In the genomic region with DNA sequence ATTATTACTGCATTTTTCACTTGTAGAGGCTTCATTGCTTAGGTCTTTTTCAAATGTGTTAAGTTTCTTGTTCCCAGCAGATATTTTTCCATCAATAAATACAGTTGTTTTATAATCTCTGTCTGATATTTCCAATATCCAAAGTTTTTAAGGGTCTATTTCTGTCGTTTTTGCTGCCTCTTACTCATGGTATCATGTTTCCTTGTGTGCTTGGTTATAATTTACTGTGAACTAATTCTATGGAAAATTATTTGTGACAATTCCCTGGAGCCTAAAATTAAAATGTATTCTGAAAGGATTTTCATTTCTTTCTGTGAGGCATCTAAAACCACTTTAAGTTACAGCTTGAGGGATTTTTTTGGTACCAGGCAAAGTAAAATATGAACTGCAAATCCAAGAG, we compare ENCODE assay signal across 29 cellular contexts.
"Had no signal": no experiment of that assay in that cellular context is flagged by ENCODE, and none has a peak within 500 bp of the region (broad histone marks: within the 10 kb centered on the region; RNA-seq: fewer than 3 reads in every experiment).

No MANE protein-coding gene starts in this region.

- H3K36me3 ChIP-seq: thoracic aorta, thyroid gland, upper lobe of right lung, uterus had no signal

- FAIRE-seq: urothelium cell line had no signal

- H3K9me3 Mint-ChIP-seq: stimulated activated memory B cell treated with anti-CD40 and anti-IgM and Interleukin-4, amounts not matched to agents 10 μg/mL and 1 μg/mL and 100 μg/mL, for 72 hours; stimulated activated naive CD8-positive, alpha-beta T cell treated with anti-CD3 and anti-CD28 coated beads, Interleukin-15, amount 100 ng/mL, for 72 hours; type B pancreatic cell had no signal

- H3K27ac ChIP-seq: stomach, suprapubic skin, testis, thoracic aorta, thyroid gland, tibial artery, tibial nerve, transverse colon, upper lobe of left lung, upper lobe of right lung, uterus, vagina had no signal

- H3K4me1 ChIP-seq: suprapubic skin, upper lobe of right lung, uterus, vagina had no signal

- H3K9me3 ChIP-seq: stomach, suprapubic skin, testis, thoracic aorta, thyroid gland, tibial artery, tibial nerve, transverse colon, upper lobe of left lung, upper lobe of right lung, vagina had no signal

- H3K4me3 Mint-ChIP-seq: stimulated activated effector memory CD8-positive, alpha-beta T cell treated with anti-CD3 and anti-CD28 coated beads, Interleukin-12 subunit alpha, Interleukin-12 subunit beta, amount 100 ng/mL, for 72 hours; stimulated activated memory B cell treated with anti-CD40 and anti-IgM and Interleukin-4, amounts not matched to agents 10 μg/mL and 1 μg/mL and 100 μg/mL, for 72 hours; stimulated activated naive B cell treated with anti-CD40 and anti-IgM and Interleukin-4, amounts not matched to agents 10 μg/mL and 1 μg/mL and 100 μg/mL, for 72 hours; stimulated activated naive CD8-positive, alpha-beta T cell treated with anti-CD3 and anti-CD28 coated beads, Interleukin-15, amount 100 ng/mL, for 72 hours; stimulated activated naive CD8-positive, alpha-beta T cell treated with anti-CD3 and anti-CD28 coated beads, Interleukin-15, Interleukin-2, amounts not matched to agents 100 ng/mL and 50 ng/mL, for 24 hours; type B pancreatic cell had no signal

- ATAC-seq: stimulated activated effector memory CD8-positive, alpha-beta T cell treated with anti-CD3 and anti-CD28 coated beads, Interleukin-12 subunit alpha, Interleukin-12 subunit beta, amount 100 ng/mL, for 72 hours; stimulated activated memory B cell treated with anti-CD40 and anti-IgM and Interleukin-4, amounts not matched to agents 10 μg/mL and 1 μg/mL and 100 μg/mL, for 72 hours; stimulated activated naive B cell treated with anti-CD40 and anti-IgM and Interleukin-4, amounts not matched to agents 10 μg/mL and 1 μg/mL and 100 μg/mL, for 72 hours; stimulated activated naive CD8-positive, alpha-beta T cell treated with anti-CD3 and anti-CD28 coated beads, Interleukin-15, amount 100 ng/mL, for 72 hours; stimulated activated naive CD8-positive, alpha-beta T cell treated with anti-CD3 and anti-CD28 coated beads, Interleukin-15, Interleukin-2, amounts not matched to agents 100 U/mL and 50 U/mL, for 24 hours; upper lobe of right lung had no signal

- H3K4me3 ChIP-seq: stomach, suprapubic skin, testis, thoracic aorta, thyroid gland, tibial artery, tibial nerve, transverse colon, upper lobe of left lung, upper lobe of right lung, uterus, vagina had no signal

- H3K27me3 Mint-ChIP-seq: stimulated activated memory B cell treated with anti-CD40 and anti-IgM and Interleukin-4, amounts not matched to agents 10 μg/mL and 1 μg/mL and 100 μg/mL, for 72 hours; stimulated activated naive B cell treated with anti-CD40 and anti-IgM and Interleukin-4, amounts not matched to agents 10 μg/mL and 1 μg/mL and 100 μg/mL, for 72 hours; stimulated activated naive CD8-positive, alpha-beta T cell treated with anti-CD3 and anti-CD28 coated beads, Interleukin-15, amount 100 ng/mL, for 72 hours; stimulated activated naive CD8-positive, alpha-beta T cell treated with anti-CD3 and anti-CD28 coated beads, Interleukin-15, Interleukin-2, amounts not matched to agents 100 ng/mL and 50 ng/mL, for 24 hours; type B pancreatic cell had no signal

- H3K27me3 ChIP-seq: stomach, suprapubic skin, testis, thyroid gland, tibial artery, tibial nerve, transverse colon, upper lobe of left lung, upper lobe of right lung, uterus, vagina had no signal

- DNase-seq: stimulated activated CD4-positive, alpha-beta T cell treated with anti-CD3 and anti-CD28 coated beads, Interleukin-2, amount 100 ng/mL, for 48 hours; stimulated activated CD4-positive, alpha-beta T cell treated with anti-CD3 and anti-CD28 coated beads, Interleukin-4, amount 100 ng/mL, for 1 hour; stimulated activated CD4-positive, alpha-beta T cell treated with anti-CD3 and anti-CD28 coated beads, Interleukin-4, amount 100 ng/mL, for 24 hours; stimulated activated CD4-positive, alpha-beta T cell treated with anti-CD3 and anti-CD28 coated beads, Interleukin-4, amount 100 ng/mL, for 4 hours; stimulated activated CD8-positive, alpha-beta memory T cell treated with anti-CD3 and anti-CD28 coated beads, Interleukin-4, amount 100 ng/mL, for 48 hours; stimulated activated naive B cell treated with anti-CD40 and anti-IgM and Interleukin-4, amounts not matched to agents 10 μg/mL and 1 μg/mL and 100 μg/mL, for 72 hours; stimulated activated naive CD4-positive, alpha-beta T cell; stimulated activated naive CD4-positive, alpha-beta T cell treated with Interleukin-2 at 50 U/mL for 16 hours; stimulated activated naive CD8-positive, alpha-beta T cell treated with anti-CD3 and anti-CD28 coated beads, Interleukin-15, amount 100 ng/mL, for 72 hours; stimulated activated naive CD8-positive, alpha-beta T cell treated with anti-CD3 and anti-CD28 coated beads, Interleukin-15, Interleukin-2, amounts not matched to agents 100 U/mL and 50 U/mL, for 24 hours; stomach; substantia nigra; testis; thyroid gland; tibial artery; transverse colon; trophoblast cell; upper lobe of left lung; upper lobe of right lung; uterus had no signal

- H3K27ac Mint-ChIP-seq: stimulated activated effector memory CD8-positive, alpha-beta T cell treated with anti-CD3 and anti-CD28 coated beads, Interleukin-12 subunit alpha, Interleukin-12 subunit beta, amount 100 ng/mL, for 72 hours; stimulated activated memory B cell treated with anti-CD40 and anti-IgM and Interleukin-4, amounts not matched to agents 10 μg/mL and 1 μg/mL and 100 μg/mL, for 72 hours; stimulated activated naive B cell treated with anti-CD40 and anti-IgM and Interleukin-4, amounts not matched to agents 10 μg/mL and 1 μg/mL and 100 μg/mL, for 72 hours; stimulated activated naive CD8-positive, alpha-beta T cell treated with anti-CD3 and anti-CD28 coated beads, Interleukin-15, amount 100 ng/mL, for 72 hours; stimulated activated naive CD8-positive, alpha-beta T cell treated with anti-CD3 and anti-CD28 coated beads, Interleukin-15, Interleukin-2, amounts not matched to agents 100 ng/mL and 50 ng/mL, for 24 hours; type B pancreatic cell had no signal
